ENCODE assay signal across 9 cellular contexts in genomic region chr20:43925215-43925614, GRCh38. TPM values are rescaled to one million over a fixed set of nuclear protein-coding genes. Genes with fewer than 3 reads are reported as not detected.
DNase-seq lines count a peak whose midpoint lies in the region; ATAC-seq and TF ChIP-seq lines count a peak whose summit lies in the region.
"Had no signal": no experiment of that assay in that cellular context is flagged by ENCODE, and none has a peak within 500 bp of the region (broad histone marks: within the 10 kb centered on the region; RNA-seq: fewer than 3 reads in every experiment).

No MANE protein-coding gene starts in this region.

- no peaks in the 10 kb centered on the region for H3K9me3 ChIP-seq in mucosa of descending colon

- no peak overlapping the region for H3K27ac ChIP-seq in dorsolateral prefrontal cortex

- H3K27me3 ChIP-seq in dorsolateral prefrontal cortex, result peaks cover 0 to 15% (median 0%) of the 10 kb centered on the region in 45 donors

- ATAC-seq in Right ventricle myocardium inferior (no peak), mucosa of descending colon (peak; percentile 21), GM21390 (IDR thresholded peaks at IDR 0.05; ENCODE audit: unreplicated experiment) (no peak)

- intact Hi-C loops in cardiac septum (cut with DNase I), result no loop called here
- intact Hi-C loops in Right ventricle myocardium inferior (cut with DNase I), result no loop called here
- intact Hi-C loops in mucosa of descending colon (cut with DNase I, micrococcal nuclease), result no loop called here
- intact Hi-C loops in dorsolateral prefrontal cortex (cut with DNase I), result no loop called here

- no peaks in the 10 kb centered on the region for H3K36me3 ChIP-seq in mucosa of descending colon (ENCODE audit: low read depth)

- TF ChIP-seq CTCF in mucosa of descending colon (IDR thresholded peaks at IDR 0.05) (no peak), dorsolateral prefrontal cortex (IDR thresholded peaks at IDR 0.05 in 54 of 56, conservative IDR thresholded peaks at IDR 0.05 in 2 of 56; ENCODE audit: low read depth in 1 of 56, partially characterized antibody in 56 of 56) (no peak)

- H3K4me3 ChIP-seq in mucosa of descending colon (no peak overlapping the region), dorsolateral prefrontal cortex (no peak overlapping the region)

- DNase-seq in cardiac septum (ENCODE audit: low spot score) (peak; percentile 44), Right ventricle myocardium inferior (ENCODE audit: missing footprints) (no peak), mucosa of descending colon (no peak), iPS-NIHi7 (ENCODE audit: extremely low spot score) (no peak), HCEC 1CT (no peak), dorsolateral prefrontal cortex (no peak)
- peak; percentile 76 to 81 for DNase-seq in activated CD4-positive, alpha-beta T cell treated with anti-CD3 and anti-CD28 coated beads, Interleukin-2, amount 50 U/mL, for 4 hours
- DNase-seq: NCI-H226 had no signal

- H3K4me1 ChIP-seq in mucosa of descending colon (ENCODE audit: low read depth), result peaks cover 9% of the 10 kb centered on the region

RNA-seq across cellular contexts. Expression of gene TOX2, which starts 10.6 kb away (rescaled TPM):
- total RNA-seq in cardiac septum, result 1.4 TPM
- total RNA-seq in Right ventricle myocardium inferior, result 1.1 TPM
- 1 to 10 TPM; 2.9 to 6.1 (median 5.5) TPM for total RNA-seq in mucosa of descending colon
- 10 to 100 TPM in 117 of 120 experiments, 1 to 10 TPM in 3; 5.5 to 33.1 (median 20.3) TPM for total RNA-seq in dorsolateral prefrontal cortex

Comparison
In these comparisons a context has a peak if more than half of its experiments do, and no peak if none do; other contexts are left out.
1. DNase-seq: peak in cardiac septum (single experiment) and activated CD4-positive, alpha-beta T cell treated with anti-CD3 and anti-CD28 coated beads, Interleukin-2, amount 50 U/mL, for 4 hours (2 of 2); none in Right ventricle myocardium inferior (single experiment), mucosa of descending colon (0 of 3), iPS-NIHi7 (single experiment), HCEC 1CT (single experiment) and dorsolateral prefrontal cortex (0 of 10).